ENCODE assay signal across 1 cellular context in the genomic region with DNA sequence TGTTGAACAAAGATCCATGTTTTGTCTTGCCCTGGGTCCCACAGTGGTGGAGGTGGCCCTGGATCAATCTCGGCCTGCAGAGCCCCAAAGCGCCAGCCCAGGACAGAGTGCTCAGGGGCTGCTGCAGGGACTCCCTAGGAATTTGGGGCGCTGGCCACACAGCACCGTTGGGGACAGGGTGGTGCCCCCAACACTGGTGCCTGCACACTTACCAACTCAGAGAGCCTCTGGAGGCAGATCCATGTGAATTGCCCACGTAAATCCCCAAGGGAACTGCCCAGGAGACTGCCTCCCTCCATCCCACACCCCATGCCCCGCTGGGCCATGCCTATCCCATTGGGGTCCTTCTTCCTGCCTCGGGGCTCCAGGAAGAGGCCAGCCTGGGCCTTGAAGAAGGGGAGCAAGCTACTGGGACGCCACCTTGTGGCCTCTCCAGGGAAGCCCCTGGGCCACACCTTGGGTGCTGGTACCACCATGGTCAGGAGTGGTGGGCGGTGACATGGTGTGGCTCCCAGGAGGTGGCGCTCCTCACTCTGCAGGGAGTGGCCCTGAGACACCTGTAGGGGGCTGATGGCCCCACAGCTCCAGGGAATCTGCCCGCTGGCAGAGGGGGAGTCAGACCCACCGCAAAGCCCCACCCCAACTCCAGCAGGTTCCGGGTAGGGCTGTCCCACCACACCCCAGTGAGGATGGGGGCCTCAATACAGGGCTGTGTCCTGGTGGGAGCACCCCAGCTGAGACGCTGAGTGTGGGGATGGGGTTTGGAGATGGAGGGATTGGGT.
A peak's percentile ranks its signal among the peaks of the same experiment; 100 is the strongest.
TF ChIP-seq lines count a peak whose summit lies in the region.

No MANE protein-coding gene starts in this region.

TF ChIP-seq in HepG2, 621 proteins besides CTCF, POLR2A, EP300 and RAD21 (continued from another document and continues in another):
- TF ChIP-seq, protein P1, sequence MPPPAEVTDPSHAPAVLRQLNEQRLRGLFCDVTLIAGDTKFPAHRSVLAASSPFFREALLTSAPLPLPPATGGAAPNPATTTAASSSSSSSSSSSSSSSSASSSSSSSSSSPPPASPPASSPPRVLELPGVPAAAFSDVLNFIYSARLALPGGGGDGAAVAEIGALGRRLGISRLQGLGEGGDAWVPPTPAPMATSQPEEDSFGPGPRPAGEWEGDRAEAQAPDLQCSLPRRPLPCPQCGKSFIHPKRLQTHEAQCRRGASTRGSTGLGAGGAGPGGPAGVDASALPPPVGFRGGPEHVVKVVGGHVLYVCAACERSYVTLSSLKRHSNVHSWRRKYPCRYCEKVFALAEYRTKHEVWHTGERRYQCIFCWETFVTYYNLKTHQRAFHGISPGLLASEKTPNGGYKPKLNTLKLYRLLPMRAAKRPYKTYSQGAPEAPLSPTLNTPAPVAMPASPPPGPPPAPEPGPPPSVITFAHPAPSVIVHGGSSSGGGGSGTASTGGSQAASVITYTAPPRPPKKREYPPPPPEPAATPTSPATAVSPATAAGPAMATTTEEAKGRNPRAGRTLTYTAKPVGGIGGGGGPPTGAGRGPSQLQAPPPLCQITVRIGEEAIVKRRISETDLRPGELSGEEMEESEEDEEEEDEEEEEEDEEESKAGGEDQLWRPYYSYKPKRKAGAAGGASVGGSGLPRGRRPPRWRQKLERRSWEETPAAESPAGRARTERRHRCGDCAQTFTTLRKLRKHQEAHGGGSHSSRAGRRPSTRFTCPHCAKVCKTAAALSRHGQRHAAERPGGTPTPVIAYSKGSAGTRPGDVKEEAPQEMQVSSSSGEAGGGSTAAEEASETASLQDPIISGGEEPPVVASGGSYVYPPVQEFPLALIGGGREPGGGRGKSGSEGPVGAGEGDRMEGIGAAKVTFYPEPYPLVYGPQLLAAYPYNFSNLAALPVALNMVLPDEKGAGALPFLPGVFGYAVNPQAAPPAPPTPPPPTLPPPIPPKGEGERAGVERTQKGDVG (CRISPR knock-in tag; IDR thresholded peaks at IDR 0.05; ENCODE audit: borderline replicate concordance): no peak; the same call in 1 of the 2 replicates
- peak; percentile 34 for TF ChIP-seq SKI (IDR thresholded peaks at IDR 0.05; ENCODE audit: partially characterized antibody)
- TF ChIP-seq ZNF274 (CRISPR knock-in tag; IDR thresholded peaks at IDR 0.05): peak; percentile 65; the same call in 1 of the 2 replicates
- TF ChIP-seq, protein P2, sequence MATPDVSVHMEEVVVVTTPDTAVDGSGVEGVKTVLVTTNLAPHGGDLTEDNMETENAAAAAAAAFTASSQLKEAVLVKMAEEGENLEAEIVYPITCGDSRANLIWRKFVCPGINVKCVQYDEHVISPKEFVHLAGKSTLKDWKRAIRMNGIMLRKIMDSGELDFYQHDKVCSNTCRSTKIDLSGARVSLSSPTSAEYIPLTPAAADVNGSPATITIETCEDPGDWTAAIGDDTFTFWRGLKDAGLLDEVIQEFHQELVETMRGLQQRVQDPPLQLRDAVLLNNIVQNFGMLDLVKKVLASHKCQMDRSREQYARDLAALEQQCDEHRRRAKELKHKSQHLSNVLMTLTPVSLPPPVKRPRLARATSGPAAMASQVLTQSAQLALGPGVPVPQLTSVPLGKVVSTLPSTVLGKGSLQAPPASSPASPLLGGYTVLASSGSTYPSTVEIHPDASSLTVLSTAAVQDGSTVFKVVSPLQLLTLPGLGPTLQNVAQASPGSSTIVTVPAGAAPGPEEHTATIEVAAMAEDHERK (CRISPR knock-in tag; IDR thresholded peaks at IDR 0.05; ENCODE audit: low read depth): no peak
- TF ChIP-seq GTF3A (CRISPR knock-in tag; conservative IDR thresholded peaks at IDR 0.05): peak; percentile 54; the same call in 1 of the 2 replicates
- peak; percentile 92; the same call in 1 of the 2 replicates for TF ChIP-seq ZBTB7B (CRISPR knock-in tag; IDR thresholded peaks at IDR 0.05)
- no peak for TF ChIP-seq SIX1 (CRISPR knock-in tag; IDR thresholded peaks at IDR 0.05; ENCODE audit: borderline replicate concordance)
- TF ChIP-seq, protein P3, sequence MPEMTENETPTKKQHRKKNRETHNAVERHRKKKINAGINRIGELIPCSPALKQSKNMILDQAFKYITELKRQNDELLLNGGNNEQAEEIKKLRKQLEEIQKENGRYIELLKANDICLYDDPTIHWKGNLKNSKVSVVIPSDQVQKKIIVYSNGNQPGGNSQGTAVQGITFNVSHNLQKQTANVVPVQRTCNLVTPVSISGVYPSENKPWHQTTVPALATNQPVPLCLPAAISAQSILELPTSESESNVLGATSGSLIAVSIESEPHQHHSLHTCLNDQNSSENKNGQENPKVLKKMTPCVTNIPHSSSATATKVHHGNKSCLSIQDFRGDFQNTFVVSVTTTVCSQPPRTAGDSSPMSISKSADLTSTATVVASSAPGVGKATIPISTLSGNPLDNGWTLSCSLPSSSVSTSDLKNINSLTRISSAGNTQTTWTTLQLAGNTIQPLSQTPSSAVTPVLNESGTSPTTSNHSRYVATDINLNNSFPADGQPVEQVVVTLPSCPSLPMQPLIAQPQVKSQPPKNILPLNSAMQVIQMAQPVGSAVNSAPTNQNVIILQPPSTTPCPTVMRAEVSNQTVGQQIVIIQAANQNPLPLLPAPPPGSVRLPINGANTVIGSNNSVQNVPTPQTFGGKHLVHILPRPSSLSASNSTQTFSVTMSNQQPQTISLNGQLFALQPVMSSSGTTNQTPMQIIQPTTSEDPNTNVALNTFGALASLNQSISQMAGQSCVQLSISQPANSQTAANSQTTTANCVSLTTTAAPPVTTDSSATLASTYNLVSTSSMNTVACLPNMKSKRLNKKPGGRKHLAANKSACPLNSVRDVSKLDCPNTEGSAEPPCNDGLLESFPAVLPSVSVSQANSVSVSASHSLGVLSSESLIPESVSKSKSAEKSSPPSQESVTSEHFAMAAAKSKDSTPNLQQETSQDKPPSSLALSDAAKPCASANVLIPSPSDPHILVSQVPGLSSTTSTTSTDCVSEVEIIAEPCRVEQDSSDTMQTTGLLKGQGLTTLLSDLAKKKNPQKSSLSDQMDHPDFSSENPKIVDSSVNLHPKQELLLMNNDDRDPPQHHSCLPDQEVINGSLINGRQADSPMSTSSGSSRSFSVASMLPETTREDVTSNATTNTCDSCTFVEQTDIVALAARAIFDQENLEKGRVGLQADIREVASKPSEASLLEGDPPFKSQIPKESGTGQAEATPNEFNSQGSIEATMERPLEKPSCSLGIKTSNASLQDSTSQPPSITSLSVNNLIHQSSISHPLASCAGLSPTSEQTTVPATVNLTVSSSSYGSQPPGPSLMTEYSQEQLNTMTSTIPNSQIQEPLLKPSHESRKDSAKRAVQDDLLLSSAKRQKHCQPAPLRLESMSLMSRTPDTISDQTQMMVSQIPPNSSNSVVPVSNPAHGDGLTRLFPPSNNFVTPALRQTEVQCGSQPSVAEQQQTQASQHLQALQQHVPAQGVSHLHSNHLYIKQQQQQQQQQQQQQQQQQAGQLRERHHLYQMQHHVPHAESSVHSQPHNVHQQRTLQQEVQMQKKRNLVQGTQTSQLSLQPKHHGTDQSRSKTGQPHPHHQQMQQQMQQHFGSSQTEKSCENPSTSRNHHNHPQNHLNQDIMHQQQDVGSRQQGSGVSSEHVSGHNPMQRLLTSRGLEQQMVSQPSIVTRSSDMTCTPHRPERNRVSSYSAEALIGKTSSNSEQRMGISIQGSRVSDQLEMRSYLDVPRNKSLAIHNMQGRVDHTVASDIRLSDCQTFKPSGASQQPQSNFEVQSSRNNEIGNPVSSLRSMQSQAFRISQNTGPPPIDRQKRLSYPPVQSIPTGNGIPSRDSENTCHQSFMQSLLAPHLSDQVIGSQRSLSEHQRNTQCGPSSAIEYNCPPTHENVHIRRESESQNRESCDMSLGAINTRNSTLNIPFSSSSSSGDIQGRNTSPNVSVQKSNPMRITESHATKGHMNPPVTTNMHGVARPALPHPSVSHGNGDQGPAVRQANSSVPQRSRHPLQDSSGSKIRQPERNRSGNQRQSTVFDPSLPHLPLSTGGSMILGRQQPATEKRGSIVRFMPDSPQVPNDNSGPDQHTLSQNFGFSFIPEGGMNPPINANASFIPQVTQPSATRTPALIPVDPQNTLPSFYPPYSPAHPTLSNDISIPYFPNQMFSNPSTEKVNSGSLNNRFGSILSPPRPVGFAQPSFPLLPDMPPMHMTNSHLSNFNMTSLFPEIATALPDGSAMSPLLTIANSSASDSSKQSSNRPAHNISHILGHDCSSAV (CRISPR knock-in tag; IDR thresholded peaks at IDR 0.05; ENCODE audit: borderline replicate concordance): no peak
- TF ChIP-seq ZNF136 (CRISPR knock-in tag; IDR thresholded peaks at IDR 0.05; ENCODE audit: low read depth): no peak
- TF ChIP-seq MED1 (CRISPR knock-in tag; IDR thresholded peaks at IDR 0.05): peak; percentile 42; the same call in 1 of the 2 replicates
- TF ChIP-seq ZSCAN29 (CRISPR knock-in tag; conservative IDR thresholded peaks at IDR 0.05): no peak
- no peak for TF ChIP-seq FOXJ3 (CRISPR knock-in tag; IDR thresholded peaks at IDR 0.05; ENCODE audit: borderline replicate concordance)
- TF ChIP-seq ZBTB7A (CRISPR knock-in tag; IDR thresholded peaks at IDR 0.05): peak; percentile 72; the same call in 1 of the 2 replicates
- no peak for TF ChIP-seq ZNF773 (CRISPR knock-in tag; IDR thresholded peaks at IDR 0.05; ENCODE audit: borderline replicate concordance)
- TF ChIP-seq, protein P4, sequence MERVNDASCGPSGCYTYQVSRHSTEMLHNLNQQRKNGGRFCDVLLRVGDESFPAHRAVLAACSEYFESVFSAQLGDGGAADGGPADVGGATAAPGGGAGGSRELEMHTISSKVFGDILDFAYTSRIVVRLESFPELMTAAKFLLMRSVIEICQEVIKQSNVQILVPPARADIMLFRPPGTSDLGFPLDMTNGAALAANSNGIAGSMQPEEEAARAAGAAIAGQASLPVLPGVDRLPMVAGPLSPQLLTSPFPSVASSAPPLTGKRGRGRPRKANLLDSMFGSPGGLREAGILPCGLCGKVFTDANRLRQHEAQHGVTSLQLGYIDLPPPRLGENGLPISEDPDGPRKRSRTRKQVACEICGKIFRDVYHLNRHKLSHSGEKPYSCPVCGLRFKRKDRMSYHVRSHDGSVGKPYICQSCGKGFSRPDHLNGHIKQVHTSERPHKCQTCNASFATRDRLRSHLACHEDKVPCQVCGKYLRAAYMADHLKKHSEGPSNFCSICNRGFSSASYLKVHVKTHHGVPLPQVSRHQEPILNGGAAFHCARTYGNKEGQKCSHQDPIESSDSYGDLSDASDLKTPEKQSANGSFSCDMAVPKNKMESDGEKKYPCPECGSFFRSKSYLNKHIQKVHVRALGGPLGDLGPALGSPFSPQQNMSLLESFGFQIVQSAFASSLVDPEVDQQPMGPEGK (CRISPR knock-in tag; IDR thresholded peaks at IDR 0.05): peak; percentile 75
- TF ChIP-seq, protein P5, sequence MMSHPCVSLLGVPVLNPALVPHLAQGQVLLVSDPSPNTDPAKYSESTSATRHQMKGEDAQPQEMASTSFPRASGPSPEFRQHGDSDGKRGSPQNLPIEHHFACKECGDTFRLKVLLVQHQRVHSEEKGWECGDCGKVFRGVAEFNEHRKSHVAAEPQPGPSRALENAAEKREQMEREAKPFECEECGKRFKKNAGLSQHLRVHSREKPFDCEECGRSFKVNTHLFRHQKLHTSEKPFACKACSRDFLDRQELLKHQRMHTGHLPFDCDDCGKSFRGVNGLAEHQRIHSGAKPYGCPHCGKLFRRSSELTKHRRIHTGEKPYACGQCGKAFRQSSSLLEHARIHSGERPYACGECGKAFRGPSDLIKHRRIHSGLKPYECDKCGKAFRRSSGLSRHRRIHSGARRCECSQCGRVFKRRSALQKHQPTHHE (CRISPR knock-in tag; IDR thresholded peaks at IDR 0.05; ENCODE audit: borderline replicate concordance): no peak
- peak; percentile 75; the same call in 1 of the 2 replicates for TF ChIP-seq ZFP1 (CRISPR knock-in tag; IDR thresholded peaks at IDR 0.05)
- TF ChIP-seq NFRKB (IDR thresholded peaks at IDR 0.05): no peak
- TF ChIP-seq SPEN (CRISPR knock-in tag; IDR thresholded peaks at IDR 0.05; ENCODE audit: low read depth): no peak
- no peak; the same call in 1 of the 2 replicates for TF ChIP-seq ZNF619 (CRISPR knock-in tag; IDR thresholded peaks at IDR 0.05)
- peak; percentile 67; the same call in 1 of the 2 replicates for TF ChIP-seq ZNF768 (CRISPR knock-in tag; IDR thresholded peaks at IDR 0.05)
- TF ChIP-seq SP5 (CRISPR knock-in tag; IDR thresholded peaks at IDR 0.05; ENCODE audit: borderline replicate concordance, low read depth): peak; percentile 59
- TF ChIP-seq, protein P6, sequence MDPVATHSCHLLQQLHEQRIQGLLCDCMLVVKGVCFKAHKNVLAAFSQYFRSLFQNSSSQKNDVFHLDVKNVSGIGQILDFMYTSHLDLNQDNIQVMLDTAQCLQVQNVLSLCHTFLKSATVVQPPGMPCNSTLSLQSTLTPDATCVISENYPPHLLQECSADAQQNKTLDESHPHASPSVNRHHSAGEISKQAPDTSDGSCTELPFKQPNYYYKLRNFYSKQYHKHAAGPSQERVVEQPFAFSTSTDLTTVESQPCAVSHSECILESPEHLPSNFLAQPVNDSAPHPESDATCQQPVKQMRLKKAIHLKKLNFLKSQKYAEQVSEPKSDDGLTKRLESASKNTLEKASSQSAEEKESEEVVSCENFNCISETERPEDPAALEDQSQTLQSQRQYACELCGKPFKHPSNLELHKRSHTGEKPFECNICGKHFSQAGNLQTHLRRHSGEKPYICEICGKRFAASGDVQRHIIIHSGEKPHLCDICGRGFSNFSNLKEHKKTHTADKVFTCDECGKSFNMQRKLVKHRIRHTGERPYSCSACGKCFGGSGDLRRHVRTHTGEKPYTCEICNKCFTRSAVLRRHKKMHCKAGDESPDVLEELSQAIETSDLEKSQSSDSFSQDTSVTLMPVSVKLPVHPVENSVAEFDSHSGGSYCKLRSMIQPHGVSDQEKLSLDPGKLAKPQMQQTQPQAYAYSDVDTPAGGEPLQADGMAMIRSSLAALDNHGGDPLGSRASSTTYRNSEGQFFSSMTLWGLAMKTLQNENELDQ (CRISPR knock-in tag; IDR thresholded peaks at IDR 0.05; ENCODE audit: borderline replicate concordance): no peak
- TF ChIP-seq ZNF451 (CRISPR knock-in tag; IDR thresholded peaks at IDR 0.05): 0 out of 2 replicates have a peak, but pooled peaks have one; percentile 39
- peak; percentile 56; the same call in 1 of the 2 replicates for TF ChIP-seq CBFB (CRISPR knock-in tag; IDR thresholded peaks at IDR 0.05)
- TF ChIP-seq ZNF282 (IDR thresholded peaks at IDR 0.05; ENCODE audit: partially characterized antibody): no peak
- no peak for TF ChIP-seq TCF7L2 (IDR thresholded peaks at IDR 0.05; ENCODE audit: low read depth, low read length)
- no peak for TF ChIP-seq CREM (IDR thresholded peaks at IDR 0.05)
- TF ChIP-seq CREM (CRISPR knock-in tag; IDR thresholded peaks at IDR 0.05): no peak
- TF ChIP-seq, protein P7, sequence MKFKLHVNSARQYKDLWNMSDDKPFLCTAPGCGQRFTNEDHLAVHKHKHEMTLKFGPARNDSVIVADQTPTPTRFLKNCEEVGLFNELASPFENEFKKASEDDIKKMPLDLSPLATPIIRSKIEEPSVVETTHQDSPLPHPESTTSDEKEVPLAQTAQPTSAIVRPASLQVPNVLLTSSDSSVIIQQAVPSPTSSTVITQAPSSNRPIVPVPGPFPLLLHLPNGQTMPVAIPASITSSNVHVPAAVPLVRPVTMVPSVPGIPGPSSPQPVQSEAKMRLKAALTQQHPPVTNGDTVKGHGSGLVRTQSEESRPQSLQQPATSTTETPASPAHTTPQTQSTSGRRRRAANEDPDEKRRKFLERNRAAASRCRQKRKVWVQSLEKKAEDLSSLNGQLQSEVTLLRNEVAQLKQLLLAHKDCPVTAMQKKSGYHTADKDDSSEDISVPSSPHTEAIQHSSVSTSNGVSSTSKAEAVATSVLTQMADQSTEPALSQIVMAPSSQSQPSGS (CRISPR knock-in tag; IDR thresholded peaks at IDR 0.05): 0 out of 2 replicates have a peak, but pooled peaks have one; percentile 31
- TF ChIP-seq, protein P8, sequence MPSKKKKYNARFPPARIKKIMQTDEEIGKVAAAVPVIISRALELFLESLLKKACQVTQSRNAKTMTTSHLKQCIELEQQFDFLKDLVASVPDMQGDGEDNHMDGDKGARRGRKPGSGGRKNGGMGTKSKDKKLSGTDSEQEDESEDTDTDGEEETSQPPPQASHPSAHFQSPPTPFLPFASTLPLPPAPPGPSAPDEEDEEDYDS (CRISPR knock-in tag; IDR thresholded peaks at IDR 0.05): peak; percentile 36; the same call in 1 of the 2 replicates
- TF ChIP-seq SOX13 (IDR thresholded peaks at IDR 0.05): no peak
- TF ChIP-seq SOX13 (CRISPR knock-in tag; conservative IDR thresholded peaks at IDR 0.05 in 1 of 2, IDR thresholded peaks at IDR 0.05 in 1 of 2): 0 out of 4 replicates have a peak, but pooled peaks of 1 of the 2 experiments have one; percentile 5
- no peak for TF ChIP-seq ZNF616 (CRISPR knock-in tag; IDR thresholded peaks at IDR 0.05; ENCODE audit: low read depth)
